12 cellular contexts compared by ENCODE assay signal in genomic region chr15:71125831-71126453, GRCh38. TPM values are rescaled to one million over a fixed set of nuclear protein-coding genes. Genes with fewer than 3 reads are reported as not detected.
DNase-seq lines count a peak whose midpoint lies in the region; ATAC-seq, FAIRE-seq and TF ChIP-seq lines count a peak whose summit lies in the region.
"Had no signal": no experiment of that assay in that cellular context is flagged by ENCODE, and none has a peak within 500 bp of the region (broad histone marks: within the 10 kb centered on the region; RNA-seq: fewer than 3 reads in every experiment).

No MANE protein-coding gene starts in this region.

- H3K9me3 ChIP-seq in cardiac muscle cell (ENCODE audit: low read depth) (no peaks in the 10 kb centered on the region), GM12878 (replicated peaks; ENCODE audit: control insufficient read depth, insufficient read depth, low read length) (no peaks in the 10 kb centered on the region)
- H3K9me3 ChIP-seq: gastroesophageal sphincter had no signal

- in situ Hi-C loops in GM12878 (cut with MboI), result no loop called here

- no peaks in the 10 kb centered on the region for H3K36me3 Mint-ChIP-seq in activated T-cell treated with anti-CD3 and anti-CD28 coated beads, Interleukin-2, amount 50 U/mL, for 24 hours (ENCODE audit: low read depth)
- H3K36me3 Mint-ChIP-seq: activated naive CD4-positive, alpha-beta T cell treated with anti-CD3 and anti-CD28 coated beads, Interleukin-2, amount 10 ng/mL, durations not matched to agents 7 days and 5 days had no signal

- H3K27me3 Mint-ChIP-seq in activated T-cell treated with anti-CD3 and anti-CD28 coated beads, Interleukin-2, amount 50 U/mL, for 24 hours, result peaks cover 40% of the 10 kb centered on the region

- H3K27me3 ChIP-seq in cardiac muscle cell (no peaks in the 10 kb centered on the region), GM12878 (replicated peaks in 1 of 2; ENCODE audit: control insufficient read depth in 2 of 2, insufficient read depth in 2 of 2, low read length in 1 of 2) (no peaks in the 10 kb centered on the region; a peak in 2 of 4 replicates), kidney epithelial cell (ENCODE audit: control insufficient read depth, insufficient read depth, low read length) (no peaks in the 10 kb centered on the region), dorsolateral prefrontal cortex (peaks cover 0 to 19% (median 0%) of the 10 kb centered on the region in 45 donors)
- H3K27me3 ChIP-seq: gastroesophageal sphincter had no signal

- H4K20me1 ChIP-seq in GM12878 (ENCODE audit: control insufficient read depth, insufficient read depth), result no peaks in the 10 kb centered on the region

- H3K9me3 Mint-ChIP-seq in activated T-cell treated with anti-CD3 and anti-CD28 coated beads, Interleukin-2, amount 50 U/mL, for 24 hours, result no peaks in the 10 kb centered on the region
- H3K9me3 Mint-ChIP-seq: activated naive CD4-positive, alpha-beta T cell treated with anti-CD3 and anti-CD28 coated beads, Interleukin-2, amount 10 ng/mL, durations not matched to agents 7 days and 5 days had no signal

- BruUV-seq in GM12878 (replicated peaks; lab: Mats Ljungman, UMichigan), result no TSS peak

- no peak for TF ChIP-seq RAD21 in GM12878 (IDR thresholded peaks at IDR 0.05; ENCODE audit: insufficient read depth, low read depth, low read length)

- no peaks in the 10 kb centered on the region for H3K4me1 Mint-ChIP-seq in activated T-cell treated with anti-CD3 and anti-CD28 coated beads, Interleukin-2, amount 50 U/mL, for 24 hours (ENCODE audit: low read depth)
- H3K4me1 Mint-ChIP-seq: activated naive CD4-positive, alpha-beta T cell treated with anti-CD3 and anti-CD28 coated beads, Interleukin-2, amount 10 ng/mL, durations not matched to agents 7 days and 5 days had no signal

- no peaks in the 10 kb centered on the region for H3K36me3 ChIP-seq in cardiac muscle cell
- H3K36me3 ChIP-seq in GM12878 (ENCODE audit: control insufficient read depth in 2 of 2, insufficient read depth in 2 of 2, low read length in 1 of 2), result no peaks in the 10 kb centered on the region
- no peaks in the 10 kb centered on the region for H3K36me3 ChIP-seq in kidney epithelial cell (ENCODE audit: control insufficient read depth, insufficient read depth, low read length)
- H3K36me3 ChIP-seq: gastroesophageal sphincter had no signal

- no peak overlapping the region for H3K4me2 ChIP-seq in GM12878 (ENCODE audit: control insufficient read depth, insufficient read depth)

- ATAC-seq in Right ventricle myocardium superior (ENCODE audit: poor library complexity), result no peak
- peak; percentile 63; the same call in 2 of the 3 replicates for ATAC-seq in GM12878
- ATAC-seq in HG03342 (IDR thresholded peaks at IDR 0.05; ENCODE audit: unreplicated experiment), result no peak
- ATAC-seq in HG02678 (IDR thresholded peaks at IDR 0.05; ENCODE audit: unreplicated experiment), result no peak

- TF ChIP-seq CTCF in cardiac muscle cell (IDR thresholded peaks at IDR 0.05; ENCODE audit: low read depth, low read length) (peak; percentile 37), GM12878 (IDR thresholded peaks at IDR 0.05 in 2 of 3, conservative IDR thresholded peaks at IDR 0.05 in 1 of 3; ENCODE audit: control insufficient read depth in 2 of 3, extremely low read depth in 1 of 3, insufficient read depth in 1 of 3, low read depth in 3 of 3, low read length in 3 of 3) (peak in 2 of 3 experiments; percentile 20 to 36; a peak in 2 of 6 replicates), kidney epithelial cell (IDR thresholded peaks at IDR 0.05; ENCODE audit: insufficient read depth, low read length, poor library complexity, severe bottlenecking) (peak; percentile 31), dorsolateral prefrontal cortex (IDR thresholded peaks at IDR 0.05 in 54 of 56, conservative IDR thresholded peaks at IDR 0.05 in 2 of 56; ENCODE audit: low read depth in 1 of 56, partially characterized antibody in 56 of 56) (no peak)

- no peak for FAIRE-seq in GM12878 (lab: Jason Lieb, UNC)
- FAIRE-seq: TTC549 had no signal

- RAD21 ChIA-PET in GM12878 (lab: Charles Lee; ENCODE audit: unreplicated experiment), result no interaction called here

- H3K4me1 ChIP-seq in cardiac muscle cell (ENCODE audit: low read depth) (no peaks in the 10 kb centered on the region), GM12878 (ENCODE audit: control insufficient read depth, insufficient read depth, low read length) (no peaks in the 10 kb centered on the region)

- CTCF ChIA-PET in GM12878 (lab: Yijun Ruan, JAX), result no interaction called here

- no peaks in the 10 kb centered on the region for H3K79me2 ChIP-seq in GM12878 (ENCODE audit: control insufficient read depth, insufficient read depth, low read length)

- no peak overlapping the region for H3K4me3 ChIP-seq in cardiac muscle cell
- no peak overlapping the region for H3K4me3 ChIP-seq in GM12878
- no peak overlapping the region for H3K4me3 ChIP-seq in kidney epithelial cell (ENCODE audit: low read depth, low read length)
- H3K4me3 ChIP-seq in dorsolateral prefrontal cortex, result no peak overlapping the region
- H3K4me3 ChIP-seq: gastroesophageal sphincter had no signal

- H3K27ac ChIP-seq in cardiac muscle cell, result no peak overlapping the region
- no peak overlapping the region for H3K27ac ChIP-seq in GM12878 (ENCODE audit: control insufficient read depth, insufficient read depth)
- peak overlapping the region in 7 of 59 donors; percentile 36 to 66 (median 44) for H3K27ac ChIP-seq in dorsolateral prefrontal cortex

- 36% methylated on average over 14 of the region's 14 CpGs for WGBS in GM12878 (ENCODE audit: insufficient coverage, insufficient replicate concordance, low lambda C conversion rate, missing lambda C conversion rate)

- intact Hi-C loops in Right ventricle myocardium superior (cut with DNase I) (no loop called here), GM12878 (cut with micrococcal nuclease; ENCODE audit: unreplicated experiment) (no loop called here), dorsolateral prefrontal cortex (cut with DNase I) (no loop called here)

- no peak overlapping the region for H2AFZ ChIP-seq in GM12878 (ENCODE audit: control insufficient read depth, low read depth, low read length)

- no peak for TF ChIP-seq EP300 in GM12878 (IDR thresholded peaks at IDR 0.05; ENCODE audit: borderline replicate concordance in 1 of 2, control insufficient read depth in 1 of 2, low read depth in 2 of 2, low read length in 2 of 2)

- H3K9ac ChIP-seq in GM12878 (ENCODE audit: control insufficient read depth, insufficient read depth, low read length), result no peak overlapping the region

- no peak for TF ChIP-seq POLR2A in GM12878 (IDR thresholded peaks at IDR 0.05; ENCODE audit: low read depth, low read length)

- SMC1A ChIA-PET in GM12878 (lab: Charles Lee; ENCODE audit: uncharacterized antibody, unreplicated experiment), result no interaction called here

- POLR2A ChIA-PET in GM12878 (lab: Charles Lee), result no interaction called here

- H3K27ac Mint-ChIP-seq in activated T-cell treated with anti-CD3 and anti-CD28 coated beads, Interleukin-2, amount 50 U/mL, for 24 hours, result no peak overlapping the region
- H3K27ac Mint-ChIP-seq: activated naive CD4-positive, alpha-beta T cell treated with anti-CD3 and anti-CD28 coated beads, Interleukin-2, amount 10 ng/mL, durations not matched to agents 7 days and 5 days had no signal

- no peak for DNase-seq in cardiac muscle cell (ENCODE audit: low read depth in 1 of 2, low spot score in 1 of 2)
- DNase-seq in Right ventricle myocardium superior, result no peak
- no peak for DNase-seq in GM12878 (ENCODE audit: low read depth, low spot score)
- DNase-seq in kidney epithelial cell (ENCODE audit: low read depth), result no peak
- no peak for DNase-seq in activated T-cell treated with anti-CD3 and anti-CD28 coated beads, Interleukin-2, amount 50 U/mL, for 24 hours
- no peak for DNase-seq in dorsolateral prefrontal cortex
- DNase-seq: activated naive CD4-positive, alpha-beta T cell treated with anti-CD3 and anti-CD28 coated beads, Interleukin-2, amount 10 ng/mL, durations not matched to agents 7 days and 5 days; NCI-H774 had no signal

- no peak overlapping the region for H3K4me3 Mint-ChIP-seq in activated T-cell treated with anti-CD3 and anti-CD28 coated beads, Interleukin-2, amount 50 U/mL, for 24 hours
- H3K4me3 Mint-ChIP-seq: activated naive CD4-positive, alpha-beta T cell treated with anti-CD3 and anti-CD28 coated beads, Interleukin-2, amount 10 ng/mL, durations not matched to agents 7 days and 5 days had no signal

TF ChIP-seq in GM12878, 131 proteins besides CTCF, POLR2A, EP300 and RAD21 (continues in another document):
- TF ChIP-seq SP1 (IDR thresholded peaks at IDR 0.05; ENCODE audit: low read depth, low read length), result no peak
- TF ChIP-seq MEF2B (IDR thresholded peaks at IDR 0.05; ENCODE audit: partially characterized antibody, poor library complexity, severe bottlenecking), result no peak
- TF ChIP-seq TCF7 (IDR thresholded peaks at IDR 0.05; ENCODE audit: borderline replicate concordance), result no peak
- TF ChIP-seq MAX (IDR thresholded peaks at IDR 0.05; ENCODE audit: low read depth, low read length), result no peak

RNA-seq across cellular contexts. Expression of gene THSD4, which starts 10.7 kb away (rescaled TPM):
- 6.2 and 25.5 TPM in 2 replicates for total RNA-seq in cardiac muscle cell
- 5.1 and 6.2 TPM in 2 replicates for polyA plus RNA-seq in cardiac muscle cell
- 75.6 TPM for total RNA-seq in Right ventricle myocardium superior
- total RNA-seq in GM12878 (2013; cell fraction: nucleolus; rRNA removed), result not detected in 2 replicates
- total RNA-seq in GM12878 (2014; rRNA removed), result 0.27 TPM in 1 of 2 replicates, not detected in the other
- total RNA-seq in GM12878 (2014; rRNA removed; fragmentation: Illumina TruSeq; extraction: Trizol), result 0.05 TPM in 1 of 2 replicates, not detected in the other
- 0.03 and 0.13 TPM in 2 replicates for total RNA-seq in GM12878 (2021)
- polyA plus RNA-seq in GM12878 (2011; ENCODE audit: low read depth), result not detected
- 0.05 TPM in 1 of 2 replicates, not detected in the other for polyA plus RNA-seq in GM12878 (2011; rRNA removed)
- 0.03 and 0.06 TPM in 2 replicates for polyA plus RNA-seq in GM12878 (2011; cell fraction: cytosol; rRNA removed)
- polyA plus RNA-seq in GM12878 (2011; cell fraction: nucleus; rRNA removed), result 0.04 TPM in 1 of 2 replicates, not detected in the other
- 0.01 TPM in 1 of 2 replicates, not detected in the other for polyA plus RNA-seq in GM12878 (2012)
- 0.04 TPM in 1 of 2 replicates, not detected in the other for polyA plus RNA-seq in GM12878 (2014; fragmentation: Illumina TruSeq; extraction: Trizol)
- polyA plus RNA-seq in GM12878 (2014; fragmentation: Nextera tagmentation; extraction: Ambion mirVana), result not detected
- polyA plus RNA-seq in GM12878 (2014; rRNA removed), result not detected in 2 replicates
- polyA plus RNA-seq in GM12878 (2016; fragmentation: Nextera tagmentation; extraction: Ambion mirVana), result not detected
- polyA minus RNA-seq in GM12878 (2011; rRNA and poly(A)+ RNA removed), result 0.15 and 0.51 TPM in 2 replicates
- polyA minus RNA-seq in GM12878 (2011; cell fraction: cytosol; rRNA and poly(A)+ RNA removed), result 0.40 and 0.42 TPM in 2 replicates
- polyA minus RNA-seq in GM12878 (2011; cell fraction: nucleus; rRNA and poly(A)+ RNA removed), result 0.24 and 0.77 TPM in 2 replicates
- total RNA-seq in kidney epithelial cell, result 17.7 and 19.6 TPM in 2 replicates
- 10 to 100 TPM in 49 of 120 experiments, 1 to 10 TPM in 71; 3.9 to 32.6 (median 9.1) TPM for total RNA-seq in dorsolateral prefrontal cortex

Comparison
In these comparisons a context has a peak if more than half of its experiments do, and no peak if none do; other contexts are left out.
1. CTCF ChIP-seq: peak in cardiac muscle cell (single experiment), GM12878 (2 of 3) and kidney epithelial cell (single experiment); none in dorsolateral prefrontal cortex (0 of 56).